10 cellular contexts compared by ENCODE assay signal in the genomic region with DNA sequence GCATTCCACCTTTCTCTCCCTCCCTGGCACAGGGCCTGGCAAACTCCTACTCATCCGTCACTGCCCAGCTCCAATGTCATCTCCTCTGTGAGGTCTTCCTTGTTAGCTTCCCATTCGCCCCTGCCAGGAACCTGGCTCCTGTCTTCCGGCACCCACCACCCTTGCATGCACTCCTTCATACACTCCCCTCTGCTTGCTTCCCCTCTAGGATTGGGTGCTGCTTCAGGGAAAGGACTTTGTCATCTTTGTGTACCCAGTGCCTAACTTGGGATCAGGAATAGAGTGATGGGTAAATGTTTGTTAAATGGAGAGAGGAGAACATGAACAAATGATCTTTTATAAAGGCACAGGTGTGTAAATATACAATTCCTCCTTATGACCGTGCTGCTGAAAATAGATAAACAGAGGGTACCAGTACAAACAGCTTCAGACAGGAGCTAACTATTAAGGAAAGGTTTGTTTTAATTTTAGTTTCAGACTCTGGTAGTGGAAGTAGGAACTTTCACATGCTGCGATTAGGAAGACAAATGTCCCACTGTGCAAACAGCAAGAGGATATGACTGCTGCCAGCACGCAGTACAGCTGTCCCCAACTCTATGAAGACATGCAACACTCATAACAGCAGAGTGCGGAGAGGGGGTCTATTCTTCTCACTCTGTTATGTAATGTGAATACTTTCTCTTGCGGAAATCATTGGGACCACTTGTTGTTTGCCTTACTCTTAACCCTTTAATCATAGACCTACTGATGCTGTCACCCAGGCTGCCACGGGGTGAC.
A peak's percentile ranks its signal among the peaks of the same experiment; 100 is the strongest.
DNase-seq lines count a peak whose midpoint lies in the region; ATAC-seq lines count a peak whose summit lies in the region.
"Had no signal": no experiment of that assay in that cellular context is flagged by ENCODE, and none has a peak within 500 bp of the region (broad histone marks: within the 10 kb centered on the region; RNA-seq: fewer than 3 reads in every experiment).

No MANE protein-coding gene starts in this region.

- peak overlapping the region; percentile 57 to 89 (median 77) for H3K27ac Mint-ChIP-seq in CD8-positive, alpha-beta memory T cell
- H3K27ac Mint-ChIP-seq in activated CD8-positive, alpha-beta T cell treated with anti-CD3 and anti-CD28 coated beads, Interleukin-2, amount 10 ng/mL, durations not matched to agents 7 days and 5 days: peak overlapping the region; percentile 71
- H3K27ac Mint-ChIP-seq: stimulated activated memory B cell treated with anti-CD40 and anti-IgM and Interleukin-4, amounts not matched to agents 10 μg/mL and 1 μg/mL and 100 μg/mL, for 72 hours had no signal

- peak overlapping the region; percentile 2 for H3K27ac ChIP-seq in CD8-positive, alpha-beta memory T cell (ENCODE audit: low read depth, low read length)
- H3K27ac ChIP-seq in neuronal stem cell (replicated peaks; ENCODE audit: low read length): no peak overlapping the region

- H4K91ac ChIP-seq in neuronal stem cell (ENCODE audit: low read depth, low read length, poor library complexity): no peak overlapping the region

- peak; percentile 67 for ATAC-seq in activated CD8-positive, alpha-beta T cell treated with anti-CD3 and anti-CD28 coated beads, Interleukin-2, amount 10 ng/mL, durations not matched to agents 7 days and 5 days
- ATAC-seq: stimulated activated memory B cell treated with anti-CD40 and anti-IgM and Interleukin-4, amounts not matched to agents 10 μg/mL and 1 μg/mL and 100 μg/mL, for 72 hours had no signal

- H3K79me1 ChIP-seq in neuronal stem cell (ENCODE audit: low read depth, low read length): no peaks in the 10 kb centered on the region

- H3K9ac ChIP-seq in neuronal stem cell (ENCODE audit: low read depth, low read length, poor library complexity): no peak overlapping the region

- no peak overlapping the region for H3K18ac ChIP-seq in neuronal stem cell (ENCODE audit: low read length)

- H3K4me1 ChIP-seq in CD8-positive, alpha-beta memory T cell (ENCODE audit: insufficient read depth, low read length): peaks cover 36% of the 10 kb centered on the region
- no peaks in the 10 kb centered on the region for H3K4me1 ChIP-seq in neuronal stem cell (ENCODE audit: control insufficient read depth in 2 of 2, insufficient read depth in 1 of 2, low read depth in 1 of 2, low read length in 2 of 2)

- no peak overlapping the region for H2BK5ac ChIP-seq in neuronal stem cell (ENCODE audit: low read length)

- no peak overlapping the region for H2AK5ac ChIP-seq in neuronal stem cell (ENCODE audit: low read depth, low read length)

- H2AFZ ChIP-seq in neuronal stem cell (ENCODE audit: low read length): peak overlapping the region; percentile 18

- no peak overlapping the region for H4K8ac ChIP-seq in neuronal stem cell (ENCODE audit: low read depth, low read length)

- no peaks in the 10 kb centered on the region for H3K27me3 ChIP-seq in CD8-positive, alpha-beta memory T cell (ENCODE audit: insufficient read depth, low read length, poor library complexity, severe bottlenecking)
- H3K27me3 ChIP-seq in neuronal stem cell (ENCODE audit: control insufficient read depth in 3 of 3, insufficient read depth in 3 of 3, low read depth in 1 of 3, low read length in 3 of 3): no peaks in the 10 kb centered on the region

- no peak overlapping the region for H3K4ac ChIP-seq in neuronal stem cell (ENCODE audit: low read length)

- no peak overlapping the region for H2BK15ac ChIP-seq in neuronal stem cell (ENCODE audit: low read length)

- peak in 1 of 5 donors; percentile 56 for DNase-seq in CD8-positive, alpha-beta memory T cell
- peak; percentile 39 for DNase-seq in MV-4-11 (lab: John Stamatoyannopoulos, UW)
- DNase-seq in activated CD8-positive, alpha-beta T cell treated with anti-CD3 and anti-CD28 coated beads, Interleukin-2, amount 10 ng/mL, durations not matched to agents 7 days and 5 days: no peak
- DNase-seq in neuronal stem cell (ENCODE audit: low spot score): no peak
- no peak for DNase-seq in D341Med (ENCODE audit: low spot score)
- no peak for DNase-seq in OCI-M1 (lab: John Stamatoyannopoulos, UW)
- no peak for DNase-seq in NCI-H446 treated with DMSO at 0.1 percent for 48 hours (lab: John Stamatoyannopoulos, UW)
- DNase-seq: HCEC 1CT, NCI-H526 had no signal

- no CpG with 5 or more reads among the region's 9 CpGs for WGBS in neuronal stem cell (ENCODE audit: extremely low coverage in 2 of 2, insufficient read length in 2 of 2, insufficient replicate concordance in 1 of 2), 2 donors

- H3K9me3 Mint-ChIP-seq in CD8-positive, alpha-beta memory T cell: no peaks in the 10 kb centered on the region
- H3K9me3 Mint-ChIP-seq in activated CD8-positive, alpha-beta T cell treated with anti-CD3 and anti-CD28 coated beads, Interleukin-2, amount 10 ng/mL, durations not matched to agents 7 days and 5 days (ENCODE audit: insufficient read depth): no peaks in the 10 kb centered on the region
- H3K9me3 Mint-ChIP-seq: stimulated activated memory B cell treated with anti-CD40 and anti-IgM and Interleukin-4, amounts not matched to agents 10 μg/mL and 1 μg/mL and 100 μg/mL, for 72 hours had no signal

- H3K4me1 Mint-ChIP-seq in CD8-positive, alpha-beta memory T cell: peaks cover 45 to 55% (median 52%) of the 10 kb centered on the region in 3 donors
- H3K4me1 Mint-ChIP-seq in activated CD8-positive, alpha-beta T cell treated with anti-CD3 and anti-CD28 coated beads, Interleukin-2, amount 10 ng/mL, durations not matched to agents 7 days and 5 days (ENCODE audit: low read depth): peaks cover 44% of the 10 kb centered on the region

- H3K4me3 ChIP-seq in CD8-positive, alpha-beta memory T cell (ENCODE audit: low read length): peak overlapping the region; percentile 26
- H3K4me3 ChIP-seq in neuronal stem cell (ENCODE audit: low read length in 2 of 2): no peak overlapping the region

- H2BK120ac ChIP-seq in neuronal stem cell (ENCODE audit: low read depth, low read length): no peak overlapping the region

- no peak overlapping the region for H3K23ac ChIP-seq in neuronal stem cell (ENCODE audit: low read depth, low read length, poor library complexity)

- peaks cover 0 to 4% of the 10 kb centered on the region in 2 donors for H3K27me3 Mint-ChIP-seq in CD8-positive, alpha-beta memory T cell
- no peaks in the 10 kb centered on the region for H3K27me3 Mint-ChIP-seq in activated CD8-positive, alpha-beta T cell treated with anti-CD3 and anti-CD28 coated beads, Interleukin-2, amount 10 ng/mL, durations not matched to agents 7 days and 5 days (ENCODE audit: low read depth)

- H3K4me3 Mint-ChIP-seq in CD8-positive, alpha-beta memory T cell: peak overlapping the region; percentile 6 to 79 (median 74)
- H3K4me3 Mint-ChIP-seq in activated CD8-positive, alpha-beta T cell treated with anti-CD3 and anti-CD28 coated beads, Interleukin-2, amount 10 ng/mL, durations not matched to agents 7 days and 5 days: peak overlapping the region; percentile 45
- H3K4me3 Mint-ChIP-seq: stimulated activated memory B cell treated with anti-CD40 and anti-IgM and Interleukin-4, amounts not matched to agents 10 μg/mL and 1 μg/mL and 100 μg/mL, for 72 hours had no signal

- no peak overlapping the region for H2BK12ac ChIP-seq in neuronal stem cell (ENCODE audit: low read length)

- POLR2A ChIA-PET in CD8-positive, alpha-beta memory T cell (lab: Charles Lee): interaction anchor here (0.5 kb wide), 1 partner anchor 154 kb away, joined by 3 read pairs; no protein-coding TSS in a partner anchor
- POLR2A ChIA-PET in activated CD8-positive, alpha-beta T cell treated with anti-CD3 and anti-CD28 coated beads, Interleukin-2, amount 10 ng/mL, durations not matched to agents 7 days and 5 days (lab: Charles Lee): interaction anchor here (0.6 to 1.8 kb wide), 2 partner anchors 246 to 502 kb away, joined by 3 to 4 read pairs; no protein-coding TSS in a partner anchor

- no peak overlapping the region for H3K4me2 ChIP-seq in neuronal stem cell (ENCODE audit: insufficient read depth, low read length, poor library complexity, severe bottlenecking)

- no peak overlapping the region for H3K14ac ChIP-seq in neuronal stem cell (ENCODE audit: low read length)

- no peaks in the 10 kb centered on the region for H3K9me3 ChIP-seq in CD8-positive, alpha-beta memory T cell (ENCODE audit: low read length)
- peaks cover 0 to 2% of the 10 kb centered on the region in 2 donors for H3K9me3 ChIP-seq in neuronal stem cell (replicated peaks in 1 of 2; ENCODE audit: control insufficient read depth in 2 of 2, insufficient read depth in 1 of 2, low read depth in 1 of 2, low read length in 2 of 2)

- H3K36me3 ChIP-seq in CD8-positive, alpha-beta memory T cell (ENCODE audit: insufficient read depth, low read length): no peaks in the 10 kb centered on the region
- no peaks in the 10 kb centered on the region for H3K36me3 ChIP-seq in neuronal stem cell (replicated peaks in 1 of 2; ENCODE audit: control insufficient read depth in 2 of 2, insufficient read depth in 2 of 2, low read length in 2 of 2)

- H3K36me3 Mint-ChIP-seq in CD8-positive, alpha-beta memory T cell: no peaks in the 10 kb centered on the region
- H3K36me3 Mint-ChIP-seq in activated CD8-positive, alpha-beta T cell treated with anti-CD3 and anti-CD28 coated beads, Interleukin-2, amount 10 ng/mL, durations not matched to agents 7 days and 5 days (ENCODE audit: low read depth): no peaks in the 10 kb centered on the region
- H3K36me3 Mint-ChIP-seq: stimulated activated memory B cell treated with anti-CD40 and anti-IgM and Interleukin-4, amounts not matched to agents 10 μg/mL and 1 μg/mL and 100 μg/mL, for 72 hours had no signal

- CTCF ChIA-PET in CD8-positive, alpha-beta memory T cell (lab: Charles Lee): interaction anchor here (0.7 to 3.6 kb wide), 4 partner anchors 8 to 149 kb away, joined by 3 to 16 read pairs (median 3); no protein-coding TSS in a partner anchor
- CTCF ChIA-PET in activated CD8-positive, alpha-beta T cell treated with anti-CD3 and anti-CD28 coated beads, Interleukin-2, amount 10 ng/mL, durations not matched to agents 7 days and 5 days (lab: Charles Lee): interaction anchor here (0.6 to 3.0 kb wide), 9 partner anchors 9 to 410 kb away, joined by 3 to 14 read pairs (median 4); no protein-coding TSS in a partner anchor
